Comparison of ENCODE assay signal across 1 cellular context in the genomic region with DNA sequence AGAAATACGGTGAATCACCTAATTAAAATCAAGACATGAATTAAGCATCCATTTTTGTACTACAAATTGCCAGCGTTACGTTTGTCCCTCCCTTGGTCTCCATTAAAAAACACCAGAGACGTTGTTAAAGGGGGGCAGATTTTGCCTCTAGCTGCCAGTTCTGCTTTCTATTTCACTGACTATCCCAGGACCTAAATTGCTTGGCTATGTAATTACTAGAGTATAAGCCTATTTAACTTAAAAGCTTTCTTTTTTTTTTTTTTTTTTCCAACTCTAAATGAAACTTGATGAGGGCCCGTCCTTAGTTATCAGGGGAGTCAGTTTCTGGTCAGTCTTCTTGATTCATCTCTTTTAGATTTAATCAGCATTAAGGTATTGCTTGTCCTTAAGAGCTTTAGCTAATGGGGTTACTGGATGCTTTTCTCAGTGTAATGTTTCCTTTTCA.
TF ChIP-seq lines count a peak whose summit lies in the region.

No MANE protein-coding gene starts in this region.

TF ChIP-seq in HEK293, 187 proteins besides CTCF, POLR2A, EP300 and RAD21 (continued from another document):
- TF ChIP-seq, protein P1, sequence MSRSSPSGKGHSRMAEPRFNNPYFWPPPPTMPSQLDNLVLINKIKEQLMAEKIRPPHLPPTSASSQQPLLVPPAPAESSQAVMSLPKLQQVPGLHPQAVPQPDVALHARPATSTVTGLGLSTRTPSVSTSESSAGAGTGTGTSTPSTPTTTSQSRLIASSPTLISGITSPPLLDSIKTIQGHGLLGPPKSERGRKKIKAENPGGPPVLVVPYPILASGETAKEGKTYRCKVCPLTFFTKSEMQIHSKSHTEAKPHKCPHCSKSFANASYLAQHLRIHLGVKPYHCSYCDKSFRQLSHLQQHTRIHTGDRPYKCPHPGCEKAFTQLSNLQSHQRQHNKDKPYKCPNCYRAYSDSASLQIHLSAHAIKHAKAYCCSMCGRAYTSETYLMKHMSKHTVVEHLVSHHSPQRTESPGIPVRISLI (tag by site-specific recombination; IDR thresholded peaks at IDR 0.05), result no peak
- no peak for TF ChIP-seq TRIM28 (IDR thresholded peaks at IDR 0.05; ENCODE audit: borderline replicate concordance, low read length)
